Comparison of ENCODE assay signal across 1 cellular context in the genomic region with DNA sequence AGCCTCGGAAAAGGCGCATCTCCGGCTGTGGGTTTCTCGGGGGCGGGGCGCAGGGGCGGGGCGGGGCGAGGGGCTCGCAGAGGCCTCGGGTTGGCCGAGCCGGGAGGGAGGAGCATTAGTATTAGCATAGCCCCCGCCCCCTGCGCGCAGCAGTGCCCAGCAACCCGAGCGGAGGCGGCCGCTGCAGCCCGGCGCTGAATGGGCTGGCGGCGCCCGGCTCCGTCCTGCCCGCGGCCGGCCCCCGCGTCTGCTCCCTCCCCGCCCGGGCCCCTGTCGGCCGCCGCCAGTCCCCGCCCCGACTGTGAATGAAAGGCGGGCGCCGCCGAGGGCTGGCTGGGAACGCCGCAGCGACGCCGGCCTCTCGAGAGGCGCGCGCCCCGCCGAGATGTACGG.
TF ChIP-seq lines count a peak whose summit lies in the region.

A gene with protein sequence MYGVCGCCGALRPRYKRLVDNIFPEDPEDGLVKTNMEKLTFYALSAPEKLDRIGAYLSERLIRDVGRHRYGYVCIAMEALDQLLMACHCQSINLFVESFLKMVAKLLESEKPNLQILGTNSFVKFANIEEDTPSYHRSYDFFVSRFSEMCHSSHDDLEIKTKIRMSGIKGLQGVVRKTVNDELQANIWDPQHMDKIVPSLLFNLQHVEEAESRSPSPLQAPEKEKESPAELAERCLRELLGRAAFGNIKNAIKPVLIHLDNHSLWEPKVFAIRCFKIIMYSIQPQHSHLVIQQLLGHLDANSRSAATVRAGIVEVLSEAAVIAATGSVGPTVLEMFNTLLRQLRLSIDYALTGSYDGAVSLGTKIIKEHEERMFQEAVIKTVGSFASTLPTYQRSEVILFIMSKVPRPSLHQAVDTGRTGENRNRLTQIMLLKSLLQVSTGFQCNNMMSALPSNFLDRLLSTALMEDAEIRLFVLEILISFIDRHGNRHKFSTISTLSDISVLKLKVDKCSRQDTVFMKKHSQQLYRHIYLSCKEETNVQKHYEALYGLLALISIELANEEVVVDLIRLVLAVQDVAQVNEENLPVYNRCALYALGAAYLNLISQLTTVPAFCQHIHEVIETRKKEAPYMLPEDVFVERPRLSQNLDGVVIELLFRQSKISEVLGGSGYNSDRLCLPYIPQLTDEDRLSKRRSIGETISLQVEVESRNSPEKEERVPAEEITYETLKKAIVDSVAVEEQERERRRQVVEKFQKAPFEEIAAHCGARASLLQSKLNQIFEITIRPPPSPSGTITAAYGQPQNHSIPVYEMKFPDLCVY (plus strand): TSS at position 149 of the 393 bp plus-strand sequence. CDS start 237 bp downstream, at position 386.

TF ChIP-seq in HEK293, 187 proteins besides CTCF, POLR2A, EP300 and RAD21 (continued from another document):
- TF ChIP-seq, protein P1, sequence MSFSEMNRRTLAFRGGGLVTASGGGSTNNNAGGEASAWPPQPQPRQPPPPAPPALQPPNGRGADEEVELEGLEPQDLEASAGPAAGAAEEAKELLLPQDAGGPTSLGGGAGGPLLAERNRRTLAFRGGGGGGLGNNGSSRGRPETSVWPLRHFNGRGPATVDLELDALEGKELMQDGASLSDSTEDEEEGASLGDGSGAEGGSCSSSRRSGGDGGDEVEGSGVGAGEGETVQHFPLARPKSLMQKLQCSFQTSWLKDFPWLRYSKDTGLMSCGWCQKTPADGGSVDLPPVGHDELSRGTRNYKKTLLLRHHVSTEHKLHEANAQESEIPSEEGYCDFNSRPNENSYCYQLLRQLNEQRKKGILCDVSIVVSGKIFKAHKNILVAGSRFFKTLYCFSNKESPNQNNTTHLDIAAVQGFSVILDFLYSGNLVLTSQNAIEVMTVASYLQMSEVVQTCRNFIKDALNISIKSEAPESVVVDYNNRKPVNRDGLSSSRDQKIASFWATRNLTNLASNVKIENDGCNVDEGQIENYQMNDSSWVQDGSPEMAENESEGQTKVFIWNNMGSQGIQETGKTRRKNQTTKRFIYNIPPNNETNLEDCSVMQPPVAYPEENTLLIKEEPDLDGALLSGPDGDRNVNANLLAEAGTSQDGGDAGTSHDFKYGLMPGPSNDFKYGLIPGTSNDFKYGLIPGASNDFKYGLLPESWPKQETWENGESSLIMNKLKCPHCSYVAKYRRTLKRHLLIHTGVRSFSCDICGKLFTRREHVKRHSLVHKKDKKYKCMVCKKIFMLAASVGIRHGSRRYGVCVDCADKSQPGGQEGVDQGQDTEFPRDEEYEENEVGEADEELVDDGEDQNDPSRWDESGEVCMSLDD (tag by site-specific recombination; IDR thresholded peaks at IDR 0.05) = no peak
- no peak for TF ChIP-seq ZNF521 (tag by site-specific recombination; IDR thresholded peaks at IDR 0.05)
